ENCODE assay signal across 18 cellular contexts in genomic region chr13:28539625-28540286, GRCh38. TPM values are rescaled to one million over a fixed set of nuclear protein-coding genes. Genes with fewer than 3 reads are reported as not detected.
"Had no signal": no experiment of that assay in that cellular context is flagged by ENCODE, and none has a peak within 500 bp of the region (broad histone marks: within the 10 kb centered on the region; RNA-seq: fewer than 3 reads in every experiment).

No MANE protein-coding gene starts in this region.

- H3K27ac Mint-ChIP-seq: activated B cell treated with CpG ODN at 0.5 μM for 24 hours; activated naive CD8-positive, alpha-beta T cell; brain; T-helper 17 cell had no signal

- DNase-seq: activated B cell treated with CpG ODN at 0.5 μM for 24 hours; activated CD8-positive, alpha-beta memory T cell treated with anti-CD3 and anti-CD28 coated beads, Interleukin-2, amount 50 U/mL, for 4 hours; activated effector memory CD4-positive, alpha-beta T cell treated with anti-CD3 and anti-CD28 coated beads, Interleukin-2, amount 50 U/mL, for 16 hours; central memory CD4-positive, alpha-beta T cell; colonic mucosa; esophagus squamous epithelium; glutamatergic neuron; hypothalamus; kidney; left lung; right lobe of liver; T-helper 17 cell; thyroid gland had no signal

- H3K4me1 Mint-ChIP-seq: brain, neural crest cell, T-helper 17 cell had no signal

- H3K36me3 Mint-ChIP-seq: activated naive CD8-positive, alpha-beta T cell; brain had no signal

- ATAC-seq: left lung, T-helper 17 cell had no signal

- H3K4me3 Mint-ChIP-seq: activated B cell treated with CpG ODN at 0.5 μM for 24 hours; activated naive CD8-positive, alpha-beta T cell; brain; neural crest cell; T-helper 17 cell had no signal

RNA-seq across cellular contexts. Expression of gene FLT1, which starts 44.8 kb away (rescaled TPM):
- total RNA-seq: mammary epithelial cell, neural crest cell, osteoblast had no signal
